ENCODE assay signal across 13 cellular contexts in genomic region chr14:60183138-60183537, GRCh38. TPM values are rescaled to one million over a fixed set of nuclear protein-coding genes. Genes with fewer than 3 reads are reported as not detected.
DNase-seq lines count a peak whose midpoint lies in the region; ATAC-seq and TF ChIP-seq lines count a peak whose summit lies in the region.
"Had no signal": no experiment of that assay in that cellular context is flagged by ENCODE, and none has a peak within 500 bp of the region (broad histone marks: within the 10 kb centered on the region; RNA-seq: fewer than 3 reads in every experiment).

No MANE protein-coding gene starts in this region.

- H3K4me3 Mint-ChIP-seq in naive thymus-derived CD4-positive, alpha-beta T cell = peak overlapping the region in 4 of 10 donors; percentile 73 to 81 (median 76)

- no peak overlapping the region for H3K9ac ChIP-seq in Loucy (ENCODE audit: low read depth, low read length, poor library complexity, severe bottlenecking)

- ATAC-seq in GM18498 (IDR thresholded peaks at IDR 0.05; ENCODE audit: unreplicated experiment) = peak; percentile 29
- peak; percentile 32 for ATAC-seq in GM21367 (IDR thresholded peaks at IDR 0.05; ENCODE audit: unreplicated experiment)
- no peak for ATAC-seq in naive thymus-derived CD4-positive, alpha-beta T cell
- no peak for ATAC-seq in HG02763 (IDR thresholded peaks at IDR 0.05; ENCODE audit: unreplicated experiment)

- H3F3A ChIP-seq in Loucy (ENCODE audit: low read depth) = no peaks in the 10 kb centered on the region

- H3K9me2 ChIP-seq in Loucy (replicated peaks; ENCODE audit: low read depth, low read length) = no peaks in the 10 kb centered on the region

- no peaks in the 10 kb centered on the region for H3K36me3 ChIP-seq in Loucy (ENCODE audit: insufficient read depth, low read length)
- no peaks in the 10 kb centered on the region for H3K36me3 ChIP-seq in naive thymus-derived CD4-positive, alpha-beta T cell (ENCODE audit: control insufficient read depth in 2 of 3, insufficient read depth in 3 of 3, low read length in 3 of 3)
- H3K36me3 ChIP-seq: sigmoid colon, suprapubic skin had no signal

- POLR2A ChIA-PET in naive thymus-derived CD4-positive, alpha-beta T cell (lab: Charles Lee) = interaction anchor here (0.9 to 2.6 kb wide), 9 partner anchors 18 to 219 kb away, joined by 3 to 14 read pairs (median 5); partner anchors contain the start of genes DHRS7, PCNX4 and PPM1A

- peaks cover 0 to 18% (median 5%) of the 10 kb centered on the region in 11 donors for H3K9me3 Mint-ChIP-seq in naive thymus-derived CD4-positive, alpha-beta T cell
- H3K9me3 Mint-ChIP-seq: activated CD4-positive, alpha-beta T cell treated with anti-CD3 and anti-CD28 coated beads, Interleukin-2, amount 10 ng/mL, durations not matched to agents 7 days and 5 days had no signal

- H3K27ac Mint-ChIP-seq in naive thymus-derived CD4-positive, alpha-beta T cell = peak overlapping the region in 5 of 9 donors; percentile 34 to 94 (median 77)

- CTCF ChIA-PET in naive thymus-derived CD4-positive, alpha-beta T cell (lab: Charles Lee) = interaction anchor here (0.7 to 9.6 kb wide), 13 partner anchors 15 to 683 kb away, joined by 3 to 145 read pairs (median 7); partner anchors contain the start of genes DHRS7 and PPM1A

- H3K79me2 ChIP-seq in Loucy (ENCODE audit: insufficient read depth, low read length) = no peaks in the 10 kb centered on the region

- H2AFZ ChIP-seq in Loucy (ENCODE audit: low read length) = peak overlapping the region; percentile 85

- peaks cover 4 to 15% (median 9%) of the 10 kb centered on the region in 7 donors for H3K4me1 Mint-ChIP-seq in naive thymus-derived CD4-positive, alpha-beta T cell

- no peak overlapping the region for H3K4me2 ChIP-seq in Loucy (ENCODE audit: low read depth, low read length, poor library complexity, severe bottlenecking)

- no peak overlapping the region for H3K27ac ChIP-seq in naive thymus-derived CD4-positive, alpha-beta T cell (ENCODE audit: low read depth, low read length)
- H3K27ac ChIP-seq: suprapubic skin had no signal

- in situ Hi-C loops in G401 (cut with HindIII; ENCODE audit: low sequenced_read_pairs) = no loop called here

- H3K4me1 ChIP-seq in Loucy (ENCODE audit: insufficient read depth, low read length, poor library complexity, severe bottlenecking) = peaks cover 6% of the 10 kb centered on the region
- peaks cover 0 to 6% of the 10 kb centered on the region in 2 donors for H3K4me1 ChIP-seq in naive thymus-derived CD4-positive, alpha-beta T cell (ENCODE audit: control insufficient read depth in 2 of 2, insufficient read depth in 2 of 2, low read length in 2 of 2)

- no peak for DNase-seq in naive thymus-derived CD4-positive, alpha-beta T cell
- DNase-seq in activated CD4-positive, CD25-positive, alpha-beta regulatory T cell treated with anti-CD3 and anti-CD28 coated beads, Interleukin-2, amount 50 U/mL, for 72 hours = no peak
- no peak for DNase-seq in G401 (ENCODE audit: low spot score)
- DNase-seq in mucosa of gallbladder (ENCODE audit: low spot score) = no peak
- DNase-seq: activated CD4-positive, alpha-beta T cell treated with anti-CD3 and anti-CD28 coated beads, Interleukin-2, amount 10 ng/mL, durations not matched to agents 7 days and 5 days; activated effector memory CD4-positive, alpha-beta T cell treated with Interleukin-2 at 50 U/mL for 16 hours; NCI-H345; sigmoid colon had no signal

- no peak overlapping the region for H3K4me3 ChIP-seq in Loucy (ENCODE audit: low read length, poor library complexity, severe bottlenecking)
- no peak overlapping the region for H3K4me3 ChIP-seq in naive thymus-derived CD4-positive, alpha-beta T cell (ENCODE audit: low read length)

- H3K27me3 Mint-ChIP-seq in naive thymus-derived CD4-positive, alpha-beta T cell = peaks cover 0 to 4% (median 0%) of the 10 kb centered on the region in 5 donors
- H3K27me3 Mint-ChIP-seq: activated CD4-positive, alpha-beta T cell treated with anti-CD3 and anti-CD28 coated beads, Interleukin-2, amount 10 ng/mL, durations not matched to agents 7 days and 5 days had no signal

- TF ChIP-seq CTCF in Loucy (conservative IDR thresholded peaks at IDR 0.05; ENCODE audit: low read length) = no peak

- no peaks in the 10 kb centered on the region for H3K27me3 ChIP-seq in Loucy (ENCODE audit: insufficient read depth, low read length, poor library complexity, severe bottlenecking)
- H3K27me3 ChIP-seq in naive thymus-derived CD4-positive, alpha-beta T cell (ENCODE audit: control insufficient read depth in 2 of 2, insufficient read depth in 2 of 2, low read length in 2 of 2) = no peaks in the 10 kb centered on the region
- H3K27me3 ChIP-seq: sigmoid colon, suprapubic skin had no signal

- peaks cover 5% of the 10 kb centered on the region for H3K9me3 ChIP-seq in Loucy (ENCODE audit: insufficient read depth, low read depth, low read length)
- H3K9me3 ChIP-seq in naive thymus-derived CD4-positive, alpha-beta T cell (ENCODE audit: control insufficient read depth in 2 of 3, low read length in 3 of 3) = no peaks in the 10 kb centered on the region
- H3K9me3 ChIP-seq: sigmoid colon, suprapubic skin had no signal

- H3K36me3 Mint-ChIP-seq in naive thymus-derived CD4-positive, alpha-beta T cell = peaks cover 0 to 4% (median 0%) of the 10 kb centered on the region in 5 donors

- intact Hi-C loops in naive thymus-derived CD4-positive, alpha-beta T cell (cut with micrococcal nuclease) = loop anchor here (5.0 kb wide), 5 partner anchors 51 to 1056 kb away; partner anchors contain the start of gene CCDC175 (in 1 of the 2)

- H4K20me1 ChIP-seq in Loucy (ENCODE audit: insufficient read depth, low read length, poor library complexity, severe bottlenecking) = no peaks in the 10 kb centered on the region

RNA-seq across cellular contexts. Expression of gene DHRS7, which starts 17.9 kb away (rescaled TPM):
- 10 to 100 TPM; 29.9 to 50.9 (median 38.0) TPM for total RNA-seq in naive thymus-derived CD4-positive, alpha-beta T cell
- 100 to 1,000 TPM; 108 to 118 TPM for polyA plus RNA-seq in naive thymus-derived CD4-positive, alpha-beta T cell
- total RNA-seq in G401 (2014; rRNA removed; shearing (Covaris generic)) = 39.7 and 59.3 TPM in 2 replicates
- total RNA-seq in mucosa of gallbladder = 184 TPM

Comparison
In these comparisons a context has a peak if more than half of its experiments do, and no peak if none do; other contexts are left out.
1. ATAC-seq: peak in GM18498 (single experiment) and GM21367 (single experiment); none in naive thymus-derived CD4-positive, alpha-beta T cell (single experiment) and HG02763 (single experiment).